ENCODE assay signal across 1 cellular context in genomic region chr10:87504667-87505365, GRCh38.
TF ChIP-seq lines count a peak whose summit lies in the region.

TSS of gene MINPP1 (plus strand) at chr10:87504893. CDS start at chr10:87504916, 23 bp downstream.

TF ChIP-seq in HEK293, 187 proteins besides CTCF, POLR2A, EP300 and RAD21 (continued from another document and continues in another):
- TF ChIP-seq, protein P1, sequence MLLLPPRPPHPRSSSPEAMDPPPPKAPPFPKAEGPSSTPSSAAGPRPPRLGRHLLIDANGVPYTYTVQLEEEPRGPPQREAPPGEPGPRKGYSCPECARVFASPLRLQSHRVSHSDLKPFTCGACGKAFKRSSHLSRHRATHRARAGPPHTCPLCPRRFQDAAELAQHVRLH (tag by site-specific recombination; IDR thresholded peaks at IDR 0.05) = no peak
- TF ChIP-seq ZBTB48 (tag by site-specific recombination; IDR thresholded peaks at IDR 0.05) = no peak
- no peak for TF ChIP-seq ZNF560 (tag by site-specific recombination; IDR thresholded peaks at IDR 0.05; ENCODE audit: borderline replicate concordance)
- TF ChIP-seq, protein P2, sequence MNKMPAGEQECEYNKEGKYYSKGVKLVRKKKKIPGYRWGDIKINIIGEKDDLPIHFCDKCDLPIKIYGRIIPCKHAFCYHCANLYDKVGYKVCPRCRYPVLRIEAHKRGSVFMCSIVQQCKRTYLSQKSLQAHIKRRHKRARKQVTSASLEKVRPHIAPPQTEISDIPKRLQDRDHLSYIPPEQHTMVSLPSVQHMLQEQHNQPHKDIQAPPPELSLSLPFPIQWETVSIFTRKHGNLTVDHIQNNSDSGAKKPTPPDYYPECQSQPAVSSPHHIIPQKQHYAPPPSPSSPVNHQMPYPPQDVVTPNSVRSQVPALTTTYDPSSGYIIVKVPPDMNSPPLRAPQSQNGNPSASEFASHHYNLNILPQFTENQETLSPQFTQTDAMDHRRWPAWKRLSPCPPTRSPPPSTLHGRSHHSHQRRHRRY (tag by site-specific recombination; IDR thresholded peaks at IDR 0.05) = no peak
- TF ChIP-seq ZSCAN16 (tag by site-specific recombination; IDR thresholded peaks at IDR 0.05) = no peak
- TF ChIP-seq, protein P3, sequence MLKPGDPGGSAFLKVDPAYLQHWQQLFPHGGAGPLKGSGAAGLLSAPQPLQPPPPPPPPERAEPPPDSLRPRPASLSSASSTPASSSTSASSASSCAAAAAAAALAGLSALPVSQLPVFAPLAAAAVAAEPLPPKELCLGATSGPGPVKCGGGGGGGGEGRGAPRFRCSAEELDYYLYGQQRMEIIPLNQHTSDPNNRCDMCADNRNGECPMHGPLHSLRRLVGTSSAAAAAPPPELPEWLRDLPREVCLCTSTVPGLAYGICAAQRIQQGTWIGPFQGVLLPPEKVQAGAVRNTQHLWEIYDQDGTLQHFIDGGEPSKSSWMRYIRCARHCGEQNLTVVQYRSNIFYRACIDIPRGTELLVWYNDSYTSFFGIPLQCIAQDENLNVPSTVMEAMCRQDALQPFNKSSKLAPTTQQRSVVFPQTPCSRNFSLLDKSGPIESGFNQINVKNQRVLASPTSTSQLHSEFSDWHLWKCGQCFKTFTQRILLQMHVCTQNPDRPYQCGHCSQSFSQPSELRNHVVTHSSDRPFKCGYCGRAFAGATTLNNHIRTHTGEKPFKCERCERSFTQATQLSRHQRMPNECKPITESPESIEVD (tag by site-specific recombination; IDR thresholded peaks at IDR 0.05) = no peak
- no peak for TF ChIP-seq TCF7L2 (IDR thresholded peaks at IDR 0.05; ENCODE audit: borderline replicate concordance, low read depth, low read length)
- TF ChIP-seq ZNF221 (tag by site-specific recombination; IDR thresholded peaks at IDR 0.05; ENCODE audit: borderline replicate concordance) = no peak
- TF ChIP-seq ZBTB17 (tag by site-specific recombination; IDR thresholded peaks at IDR 0.05) = peak; percentile 67; the same call in 1 of the 2 replicates
- TF ChIP-seq ZNF677 (tag by site-specific recombination; IDR thresholded peaks at IDR 0.05) = no peak
- TF ChIP-seq ZNF148 (tag by site-specific recombination; IDR thresholded peaks at IDR 0.05; ENCODE audit: borderline replicate concordance) = no peak
- TF ChIP-seq ZBTB20 (tag by site-specific recombination; IDR thresholded peaks at IDR 0.05) = peak; percentile 59; the same call in 1 of the 2 replicates
- 0 out of 2 replicates have a peak, but pooled peaks have one; percentile 32 for TF ChIP-seq ZNF391 (tag by site-specific recombination; IDR thresholded peaks at IDR 0.05; ENCODE audit: borderline replicate concordance, low read depth)
- peak; percentile 75 for TF ChIP-seq ZNF600 (tag by site-specific recombination; IDR thresholded peaks at IDR 0.05)
- peak; percentile 31; the same call in 1 of the 2 replicates for TF ChIP-seq ZNF561 (tag by site-specific recombination; IDR thresholded peaks at IDR 0.05; ENCODE audit: borderline replicate concordance)
- TF ChIP-seq ZNF169 (tag by site-specific recombination; IDR thresholded peaks at IDR 0.05) = no peak
- no peak for TF ChIP-seq ZNF174 (tag by site-specific recombination; IDR thresholded peaks at IDR 0.05)
- TF ChIP-seq ZNF48 (tag by site-specific recombination; IDR thresholded peaks at IDR 0.05) = no peak
- no peak for TF ChIP-seq ZNF544 (tag by site-specific recombination; IDR thresholded peaks at IDR 0.05)
- 0 out of 2 replicates have a peak, but pooled peaks have one; percentile 38 for TF ChIP-seq SCRT2 (tag by site-specific recombination; IDR thresholded peaks at IDR 0.05)
- no peak for TF ChIP-seq ZBTB44 (tag by site-specific recombination; IDR thresholded peaks at IDR 0.05)
- no peak for TF ChIP-seq ZBTB49 (tag by site-specific recombination; IDR thresholded peaks at IDR 0.05; ENCODE audit: low read depth)
- 0 out of 2 replicates have a peak, but pooled peaks have one; percentile 4 for TF ChIP-seq PBX3 (CRISPR knock-in tag; IDR thresholded peaks at IDR 0.05)
- no peak for TF ChIP-seq FEZF1 (tag by site-specific recombination; IDR thresholded peaks at IDR 0.05)
- no peak for TF ChIP-seq ZNF654 (tag by site-specific recombination; IDR thresholded peaks at IDR 0.05; ENCODE audit: low read depth)
- no peak for TF ChIP-seq ZNF530 (tag by site-specific recombination; IDR thresholded peaks at IDR 0.05; ENCODE audit: low read depth)
- TF ChIP-seq, protein P4, sequence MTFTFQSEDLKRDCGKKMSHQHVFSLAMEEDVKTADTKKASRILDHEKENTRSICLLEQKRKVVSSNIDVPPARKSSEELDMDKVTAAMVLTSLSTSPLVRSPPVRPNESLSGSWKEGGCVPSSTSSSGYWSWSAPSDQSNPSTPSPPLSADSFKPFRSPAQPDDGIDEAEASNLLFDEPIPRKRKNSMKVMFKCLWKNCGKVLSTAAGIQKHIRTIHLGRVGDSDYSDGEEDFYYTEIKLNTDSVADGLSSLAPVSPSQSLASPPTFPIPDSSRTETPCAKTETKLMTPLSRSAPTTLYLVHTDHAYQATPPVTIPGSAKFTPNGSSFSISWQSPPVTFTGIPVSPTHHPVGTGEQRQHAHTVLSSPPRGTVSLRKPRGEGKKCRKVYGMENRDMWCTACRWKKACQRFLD (tag by site-specific recombination; IDR thresholded peaks at IDR 0.05) = no peak
- no peak for TF ChIP-seq ZNF140 (tag by site-specific recombination; IDR thresholded peaks at IDR 0.05)
- no peak for TF ChIP-seq HOXC10 (CRISPR knock-in tag; IDR thresholded peaks at IDR 0.05)
- TF ChIP-seq ZNF777 (tag by site-specific recombination; IDR thresholded peaks at IDR 0.05; ENCODE audit: borderline replicate concordance) = peak; percentile 95; the same call in 1 of the 2 replicates
- 0 out of 2 replicates have a peak, but pooled peaks have one; percentile 36 for TF ChIP-seq HOXD13 (CRISPR knock-in tag; IDR thresholded peaks at IDR 0.05; ENCODE audit: borderline replicate concordance)
- no peak for TF ChIP-seq ZFP41 (tag by site-specific recombination; IDR thresholded peaks at IDR 0.05; ENCODE audit: borderline replicate concordance)
- no peak for TF ChIP-seq ZNF239 (tag by site-specific recombination; IDR thresholded peaks at IDR 0.05)
- TF ChIP-seq, protein P5, sequence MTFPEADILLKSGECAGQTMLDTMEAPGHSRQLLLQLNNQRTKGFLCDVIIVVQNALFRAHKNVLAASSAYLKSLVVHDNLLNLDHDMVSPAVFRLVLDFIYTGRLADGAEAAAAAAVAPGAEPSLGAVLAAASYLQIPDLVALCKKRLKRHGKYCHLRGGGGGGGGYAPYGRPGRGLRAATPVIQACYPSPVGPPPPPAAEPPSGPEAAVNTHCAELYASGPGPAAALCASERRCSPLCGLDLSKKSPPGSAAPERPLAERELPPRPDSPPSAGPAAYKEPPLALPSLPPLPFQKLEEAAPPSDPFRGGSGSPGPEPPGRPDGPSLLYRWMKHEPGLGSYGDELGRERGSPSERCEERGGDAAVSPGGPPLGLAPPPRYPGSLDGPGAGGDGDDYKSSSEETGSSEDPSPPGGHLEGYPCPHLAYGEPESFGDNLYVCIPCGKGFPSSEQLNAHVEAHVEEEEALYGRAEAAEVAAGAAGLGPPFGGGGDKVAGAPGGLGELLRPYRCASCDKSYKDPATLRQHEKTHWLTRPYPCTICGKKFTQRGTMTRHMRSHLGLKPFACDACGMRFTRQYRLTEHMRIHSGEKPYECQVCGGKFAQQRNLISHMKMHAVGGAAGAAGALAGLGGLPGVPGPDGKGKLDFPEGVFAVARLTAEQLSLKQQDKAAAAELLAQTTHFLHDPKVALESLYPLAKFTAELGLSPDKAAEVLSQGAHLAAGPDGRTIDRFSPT (tag by site-specific recombination; IDR thresholded peaks at IDR 0.05) = peak; percentile 71
- no peak for TF ChIP-seq PRDM1 (tag by site-specific recombination; IDR thresholded peaks at IDR 0.05)
- TF ChIP-seq IKZF3 (tag by site-specific recombination; IDR thresholded peaks at IDR 0.05) = peak; percentile 55; the same call in 1 of the 2 replicates
- TF ChIP-seq ZNF571 (tag by site-specific recombination; IDR thresholded peaks at IDR 0.05) = no peak
- no peak for TF ChIP-seq YY1 (tag by site-specific recombination; IDR thresholded peaks at IDR 0.05)
- peak; percentile 5; the same call in 1 of the 2 replicates for TF ChIP-seq WT1 (tag by site-specific recombination; IDR thresholded peaks at IDR 0.05)
- TF ChIP-seq ZXDB (tag by site-specific recombination; IDR thresholded peaks at IDR 0.05) = peak; percentile 32; the same call in 1 of the 2 replicates
- TF ChIP-seq ZNF514 (tag by site-specific recombination; IDR thresholded peaks at IDR 0.05) = no peak
- no peak for TF ChIP-seq ZNF175 (tag by site-specific recombination; IDR thresholded peaks at IDR 0.05)
- TF ChIP-seq ZNF433 (tag by site-specific recombination; IDR thresholded peaks at IDR 0.05; ENCODE audit: low read depth) = no peak
- TF ChIP-seq, protein P6, sequence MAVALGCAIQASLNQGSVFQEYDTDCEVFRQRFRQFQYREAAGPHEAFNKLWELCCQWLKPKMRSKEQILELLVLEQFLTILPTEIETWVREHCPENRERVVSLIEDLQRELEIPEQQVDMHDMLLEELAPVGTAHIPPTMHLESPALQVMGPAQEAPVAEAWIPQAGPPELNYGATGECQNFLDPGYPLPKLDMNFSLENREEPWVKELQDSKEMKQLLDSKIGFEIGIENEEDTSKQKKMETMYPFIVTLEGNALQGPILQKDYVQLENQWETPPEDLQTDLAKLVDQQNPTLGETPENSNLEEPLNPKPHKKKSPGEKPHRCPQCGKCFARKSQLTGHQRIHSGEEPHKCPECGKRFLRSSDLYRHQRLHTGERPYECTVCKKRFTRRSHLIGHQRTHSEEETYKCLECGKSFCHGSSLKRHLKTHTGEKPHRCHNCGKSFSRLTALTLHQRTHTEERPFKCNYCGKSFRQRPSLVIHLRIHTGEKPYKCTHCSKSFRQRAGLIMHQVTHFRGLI (tag by site-specific recombination; IDR thresholded peaks at IDR 0.05) = peak; percentile 30; the same call in 1 of the 2 replicates
